In the genomic region with DNA sequence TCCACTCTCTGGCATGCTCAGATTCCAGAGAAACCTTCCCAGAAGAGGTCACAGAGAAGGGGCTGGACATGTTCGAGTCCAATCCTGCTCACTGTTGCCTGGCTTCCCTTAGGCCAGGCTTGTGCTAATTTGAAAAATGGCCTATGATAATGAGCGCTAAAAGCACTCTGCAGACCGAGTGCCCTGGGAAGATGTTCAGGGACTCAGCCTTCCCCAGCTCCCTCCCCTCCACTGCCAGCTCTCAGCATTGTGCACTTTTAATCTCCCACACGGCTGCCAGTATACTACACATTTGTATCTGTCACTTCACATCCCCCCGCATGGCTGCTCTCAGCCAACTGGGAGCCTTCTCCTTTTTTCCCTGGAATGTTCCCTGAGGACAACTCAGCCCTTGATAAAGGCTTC, we compare ENCODE assay signal across 28 cellular contexts. TPM values are rescaled to one million over a fixed set of nuclear protein-coding genes. Genes with fewer than 3 reads are reported as not detected.
"Had no signal": no experiment of that assay in that cellular context is flagged by ENCODE, and none has a peak within 500 bp of the region (broad histone marks: within the 10 kb centered on the region; RNA-seq: fewer than 3 reads in every experiment).

No MANE protein-coding gene starts in this region.

- H3K9ac ChIP-seq: parathyroid adenoma had no signal

- DNase-seq: activated B cell treated with CpG ODN at 0.5 μM for 24 hours; activated CD4-positive, alpha-beta memory T cell treated with anti-CD3 and anti-CD28 coated beads for 36 hours; activated CD4-positive, alpha-beta T cell treated with anti-CD3 and anti-CD28 coated beads for 4 hours; activated T-cell treated with anti-CD3 and anti-CD28 coated beads for 4 hours; colonic mucosa; dorsolateral prefrontal cortex; effector memory CD8-positive, alpha-beta T cell; glutamatergic neuron; left ventricle myocardium superior; mammary epithelial cell; midbrain; natural killer cell; small intestine; stimulated activated CD4-positive, alpha-beta T cell treated with anti-CD3 and anti-CD28 coated beads, Interleukin-2, amount 100 ng/mL, for 24 hours; stomach; T1000 had no signal

- H3K79me2 ChIP-seq: hepatocyte, parathyroid adenoma had no signal

- H3K27me3 Mint-ChIP-seq: activated CD4-positive, alpha-beta memory T cell treated with anti-CD3 and anti-CD28 coated beads for 36 hours had no signal

- H3K4me1 Mint-ChIP-seq: activated B cell treated with CpG ODN at 0.5 μM for 24 hours; central memory CD8-positive, alpha-beta T cell; natural killer cell; stimulated activated effector memory CD8-positive, alpha-beta T cell treated with anti-CD3 and anti-CD28 coated beads, Interleukin-12 subunit alpha, Interleukin-12 subunit beta, amount 100 ng/mL, for 72 hours had no signal

- H3K36me3 ChIP-seq: adrenal gland, breast epithelium, colonic mucosa, esophagus muscularis mucosa, stomach, suprapubic skin, tibial nerve had no signal

- H3K27ac Mint-ChIP-seq: activated B cell treated with CpG ODN at 0.5 μM for 24 hours; activated CD4-positive, alpha-beta memory T cell treated with anti-CD3 and anti-CD28 coated beads for 36 hours; activated naive CD8-positive, alpha-beta T cell; effector memory CD8-positive, alpha-beta T cell; natural killer cell; stimulated activated effector memory CD8-positive, alpha-beta T cell treated with anti-CD3 and anti-CD28 coated beads, Interleukin-12 subunit alpha, Interleukin-12 subunit beta, amount 100 ng/mL, for 72 hours had no signal

- H3K27me3 ChIP-seq: adrenal gland, breast epithelium, colonic mucosa, esophagus muscularis mucosa, hepatocyte, stomach, suprapubic skin, tibial nerve had no signal

- H3K4me1 ChIP-seq: adrenal gland, breast epithelium, colonic mucosa, esophagus muscularis mucosa, parathyroid adenoma, stomach, suprapubic skin had no signal

- H3K36me3 Mint-ChIP-seq: activated CD4-positive, alpha-beta memory T cell treated with anti-CD3 and anti-CD28 coated beads for 36 hours; activated naive CD8-positive, alpha-beta T cell; natural killer cell; stimulated activated effector memory CD8-positive, alpha-beta T cell treated with anti-CD3 and anti-CD28 coated beads, Interleukin-12 subunit alpha, Interleukin-12 subunit beta, amount 100 ng/mL, for 72 hours had no signal

- H3K27ac ChIP-seq: breast epithelium, colonic mucosa, dorsolateral prefrontal cortex, esophagus muscularis mucosa, hepatocyte, parathyroid adenoma, stomach, suprapubic skin, tibial nerve had no signal

- H3K4me3 Mint-ChIP-seq: activated B cell treated with CpG ODN at 0.5 μM for 24 hours; activated CD4-positive, alpha-beta memory T cell treated with anti-CD3 and anti-CD28 coated beads for 36 hours; activated naive CD8-positive, alpha-beta T cell; central memory CD8-positive, alpha-beta T cell; effector memory CD8-positive, alpha-beta T cell; natural killer cell; stimulated activated effector memory CD8-positive, alpha-beta T cell treated with anti-CD3 and anti-CD28 coated beads, Interleukin-12 subunit alpha, Interleukin-12 subunit beta, amount 100 ng/mL, for 72 hours had no signal

- H3K9me3 Mint-ChIP-seq: activated B cell treated with CpG ODN at 0.5 μM for 24 hours; activated CD4-positive, alpha-beta memory T cell treated with anti-CD3 and anti-CD28 coated beads for 36 hours; central memory CD8-positive, alpha-beta T cell; natural killer cell; stimulated activated effector memory CD8-positive, alpha-beta T cell treated with anti-CD3 and anti-CD28 coated beads, Interleukin-12 subunit alpha, Interleukin-12 subunit beta, amount 100 ng/mL, for 72 hours had no signal

- H3K4me3 ChIP-seq: adrenal gland, breast epithelium, colonic mucosa, dorsolateral prefrontal cortex, esophagus muscularis mucosa, hepatocyte, stomach, suprapubic skin, tibial nerve had no signal

- H3K4me2 ChIP-seq: hepatocyte had no signal

- H2AFZ ChIP-seq: hepatocyte, parathyroid adenoma had no signal

- H3K9me3 ChIP-seq: adrenal gland, colonic mucosa, suprapubic skin had no signal

RNA-seq across cellular contexts. Expression of a gene that starts 24.1 kb away (rescaled TPM):
- total RNA-seq: activated B cell treated with CpG ODN at 0.5 μM for 24 hours; activated CD4-positive, alpha-beta memory T cell treated with anti-CD3 and anti-CD28 coated beads for 36 hours; breast epithelium; mammary epithelial cell; natural killer cell; sciatic nerve; T-helper 1 cell treated with Interleukin-12 subunit alpha and Interleukin-12 subunit beta and Interleukin-4 antibody, amounts not matched to agents 30 ng/mL and 1 ng/mL, for 36 hours had no signal
- polyA plus RNA-seq: mammary epithelial cell had no signal
